In the genomic region with DNA sequence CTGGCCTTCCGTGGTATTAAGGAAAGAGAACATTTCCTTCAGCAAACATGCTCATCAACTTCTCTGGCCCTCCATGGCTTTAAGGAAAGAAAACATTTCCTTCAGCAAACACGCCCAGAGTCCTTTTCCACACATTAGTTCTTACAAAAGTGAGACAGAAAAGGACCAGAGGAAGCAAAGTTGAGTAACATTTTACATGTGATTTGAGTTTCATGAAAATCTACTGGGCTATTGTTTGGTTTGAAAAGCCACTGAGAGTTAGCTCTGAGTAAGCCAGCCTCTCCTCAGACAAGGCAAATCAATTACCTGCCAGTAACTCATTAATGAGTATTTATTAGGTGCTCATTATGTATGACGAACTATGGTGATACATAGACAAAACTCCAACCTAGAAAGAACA, we compare ENCODE assay signal across 15 cellular contexts.
DNase-seq lines count a peak whose midpoint lies in the region; ATAC-seq and TF ChIP-seq lines count a peak whose summit lies in the region.
"Had no signal": no experiment of that assay in that cellular context is flagged by ENCODE, and none has a peak within 500 bp of the region (broad histone marks: within the 10 kb centered on the region; RNA-seq: fewer than 3 reads in every experiment).

No MANE protein-coding gene starts in this region.

- H3K4me3 ChIP-seq in gastroesophageal sphincter = no peak overlapping the region
- no peak overlapping the region for H3K4me3 ChIP-seq in OCI-LY7 (ENCODE audit: low read depth, low read length, poor library complexity, severe bottlenecking)
- H3K4me3 ChIP-seq: colonic mucosa, Peyer's patch, tibial artery had no signal

- H3K4me1 ChIP-seq in gastroesophageal sphincter (peaks cover 3 to 28% (median 4%) of the 10 kb centered on the region in 3 donors), OCI-LY7 (ENCODE audit: insufficient read depth, low read length, poor library complexity, severe bottlenecking) (no peaks in the 10 kb centered on the region)
- H3K4me1 ChIP-seq: colonic mucosa, Peyer's patch had no signal

- H3K27me3 Mint-ChIP-seq in CD14-positive monocyte (ENCODE audit: low read depth in 3 of 3) = peaks cover 0 to 8% (median 0%) of the 10 kb centered on the region in 3 donors

- DNase-seq in CD14-positive monocyte (ENCODE audit: low spot score) (no peak), GM03348 (ENCODE audit: low spot score) (no peak), 8988T (no peak), HEK293T (ENCODE audit: extremely low spot score) (no peak), OCI-LY7 (ENCODE audit: low spot score) (no peak)
- DNase-seq: activated CD4-positive, alpha-beta T cell treated with anti-CD3 and anti-CD28 coated beads for 36 hours; colonic mucosa; NCI-H1436 treated with DMSO at 0.1 percent for 48 hours; NCI-H446 treated with DMSO at 0.1 percent for 48 hours; Peyer's patch; T-helper 1 cell; tibial artery had no signal

- TF ChIP-seq CTCF in CD14-positive monocyte (IDR thresholded peaks at IDR 0.05) = no peak
- no peak for TF ChIP-seq CTCF in gastroesophageal sphincter (IDR thresholded peaks at IDR 0.05)
- TF ChIP-seq CTCF in OCI-LY7 (conservative IDR thresholded peaks at IDR 0.05; ENCODE audit: low read length) = no peak

- no TSS peak for BruUV-seq in OCI-LY7 (replicated peaks; lab: Mats Ljungman, UMichigan)

- H3K27me3 ChIP-seq in gastroesophageal sphincter = no peaks in the 10 kb centered on the region
- H3K27me3 ChIP-seq: colonic mucosa, Peyer's patch, tibial artery had no signal

- peaks cover 20 to 48% of the 10 kb centered on the region in 2 donors for H3K36me3 Mint-ChIP-seq in CD14-positive monocyte

- peaks cover 4 to 97% of the 10 kb centered on the region in 2 donors for H3K36me3 ChIP-seq in gastroesophageal sphincter
- H3K36me3 ChIP-seq in OCI-LY7 (ENCODE audit: insufficient read depth, low read length) = no peaks in the 10 kb centered on the region
- H3K36me3 ChIP-seq: colonic mucosa had no signal

- no peak overlapping the region for H2AFZ ChIP-seq in OCI-LY7 (ENCODE audit: low read length)

- H3K27ac ChIP-seq in gastroesophageal sphincter (peak overlapping the region in 3 of 4 donors; percentile 15 to 59 (median 55)), OCI-LY7 (ENCODE audit: low read depth, low read length, poor library complexity, severe bottlenecking) (no peak overlapping the region)
- H3K27ac ChIP-seq: colonic mucosa had no signal

- H3K27ac Mint-ChIP-seq in CD14-positive monocyte = peak overlapping the region in 5 of 7 donors; percentile 47 to 77 (median 75)
- H3K27ac Mint-ChIP-seq: activated CD4-positive, alpha-beta T cell treated with anti-CD3 and anti-CD28 coated beads for 36 hours had no signal

- CTCF ChIA-PET in HEK293T (lab: Yijun Ruan, JAX) = no interaction called here
- CTCF ChIA-PET in OCI-LY7 (lab: Charles Lee; ENCODE audit: unreplicated experiment) = no interaction called here

- H3K79me2 ChIP-seq in OCI-LY7 (ENCODE audit: insufficient read depth, low read depth, low read length) = no peaks in the 10 kb centered on the region

- H3K4me2 ChIP-seq in OCI-LY7 (ENCODE audit: low read length) = no peak overlapping the region

- H3K4me1 Mint-ChIP-seq in CD14-positive monocyte = peaks cover 28% of the 10 kb centered on the region
- H3K4me1 Mint-ChIP-seq: activated CD4-positive, alpha-beta T cell treated with anti-CD3 and anti-CD28 coated beads for 36 hours had no signal

- ATAC-seq in GM19467 (IDR thresholded peaks at IDR 0.05; ENCODE audit: unreplicated experiment) (peak; percentile 88), HG03196 (IDR thresholded peaks at IDR 0.05; ENCODE audit: unreplicated experiment) (peak; percentile 93), gastroesophageal sphincter (no peak)
- ATAC-seq: activated CD4-positive, alpha-beta T cell treated with anti-CD3 and anti-CD28 coated beads for 36 hours had no signal

- H3K9me3 Mint-ChIP-seq in CD14-positive monocyte = peaks cover 11 to 21% (median 15%) of the 10 kb centered on the region in 7 donors

- no peak for TF ChIP-seq POLR2A in gastroesophageal sphincter (IDR thresholded peaks at IDR 0.05)

- intact Hi-C loops in CD14-positive monocyte (cut with micrococcal nuclease) (no loop called here), OCI-LY7 (cut with micrococcal nuclease; ENCODE audit: unreplicated experiment) (no loop called here)

- TF ChIP-seq EP300 in gastroesophageal sphincter (IDR thresholded peaks at IDR 0.05) = no peak

- POLR2A ChIA-PET in HEK293T (lab: Yijun Ruan, JAX) (no interaction called here), OCI-LY7 (lab: Charles Lee) (no interaction called here)

- H3K4me3 Mint-ChIP-seq in CD14-positive monocyte = no peak overlapping the region
- H3K4me3 Mint-ChIP-seq: activated CD4-positive, alpha-beta T cell treated with anti-CD3 and anti-CD28 coated beads for 36 hours had no signal

- WGBS in gastroesophageal sphincter (ENCODE audit: low coverage in 1 of 2), 2 donors = 67 to 87% methylated on average over 3 of the region's 3 CpGs

- H3K9me3 ChIP-seq in gastroesophageal sphincter (peaks cover 0 to 9% (median 0%) of the 10 kb centered on the region in 3 donors), OCI-LY7 (ENCODE audit: low read length) (no peaks in the 10 kb centered on the region)
- H3K9me3 ChIP-seq: colonic mucosa, Peyer's patch had no signal

- H4K20me1 ChIP-seq in OCI-LY7 (ENCODE audit: insufficient read depth, low read length) = no peaks in the 10 kb centered on the region

- H3K9me2 ChIP-seq in OCI-LY7 (ENCODE audit: insufficient read depth, low read length) = no peaks in the 10 kb centered on the region

TF ChIP-seq in HEK293T, 16 proteins besides CTCF, POLR2A, EP300 and RAD21:
- no peak for TF ChIP-seq BHLHE40 (IDR thresholded peaks at IDR 0.05; ENCODE audit: borderline replicate concordance)
- TF ChIP-seq FOXA1 (IDR thresholded peaks at IDR 0.05) = no peak
- TF ChIP-seq HDGF (IDR thresholded peaks at IDR 0.05; ENCODE audit: borderline replicate concordance) = no peak
- TF ChIP-seq ZNF384 (IDR thresholded peaks at IDR 0.05) = no peak
- TF ChIP-seq LEF1 (IDR thresholded peaks at IDR 0.05; ENCODE audit: borderline replicate concordance) = no peak
- no peak for TF ChIP-seq L3MBTL2 (conservative IDR thresholded peaks at IDR 0.05)
- no peak for TF ChIP-seq CTBP1 (IDR thresholded peaks at IDR 0.05; ENCODE audit: borderline replicate concordance)
- no peak for TF ChIP-seq FOXM1 (IDR thresholded peaks at IDR 0.05; ENCODE audit: borderline replicate concordance)
- TF ChIP-seq NFRKB (IDR thresholded peaks at IDR 0.05) = no peak
- no peak for TF ChIP-seq FOXK2 (IDR thresholded peaks at IDR 0.05)
- no peak for TF ChIP-seq ARNT (IDR thresholded peaks at IDR 0.05)
- TF ChIP-seq SUZ12 (IDR thresholded peaks at IDR 0.05) = no peak
- TF ChIP-seq TARDBP (IDR thresholded peaks at IDR 0.05) = no peak
- no peak for TF ChIP-seq SP1 (IDR thresholded peaks at IDR 0.05)
- TF ChIP-seq PKNOX1 (IDR thresholded peaks at IDR 0.05) = no peak
- TF ChIP-seq ELF4 (IDR thresholded peaks at IDR 0.05) = no peak
